1 cellular context compared by ENCODE assay signal in the genomic region with DNA sequence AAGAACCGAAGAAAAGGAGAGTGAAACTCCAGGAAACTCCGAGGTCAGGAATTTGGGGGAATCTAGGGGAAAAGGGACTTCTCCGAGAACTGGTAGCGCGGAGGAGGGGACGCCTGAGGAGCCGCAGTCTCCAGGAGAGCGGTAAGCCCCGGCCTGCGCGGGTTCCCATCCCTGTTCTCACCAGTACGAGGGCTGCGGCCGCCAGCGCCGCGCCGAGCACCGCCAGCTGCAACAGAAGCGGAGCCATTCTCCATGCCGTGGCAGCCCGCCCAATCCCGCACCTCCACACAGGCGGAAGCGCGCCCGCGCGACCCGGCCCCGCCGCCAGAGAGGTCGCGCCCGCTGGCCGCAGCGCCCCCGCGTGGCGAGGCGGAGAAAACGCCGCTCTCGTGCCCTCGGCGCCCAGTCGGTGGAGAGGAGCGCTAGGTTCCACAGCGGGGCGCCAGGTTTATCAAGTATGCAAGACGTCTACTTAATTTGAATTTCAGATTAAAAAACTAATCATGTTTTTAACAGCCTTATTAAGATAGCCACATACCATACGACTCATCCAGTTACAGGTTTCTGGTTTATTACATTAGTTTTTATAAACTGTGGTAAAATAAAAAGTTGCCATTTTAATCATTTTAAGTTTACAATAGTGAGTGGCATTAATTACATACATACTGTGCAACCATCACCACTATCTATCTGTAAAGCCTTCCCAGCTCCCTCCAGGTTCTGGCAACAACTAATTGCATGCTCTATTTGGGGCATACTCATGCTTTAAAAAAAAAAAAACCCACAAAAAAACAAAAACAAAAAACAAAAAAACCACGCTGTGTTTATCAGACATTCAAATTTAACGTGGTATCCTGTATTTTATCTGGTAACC.
TF ChIP-seq lines count a peak whose summit lies in the region.

A gene with protein sequence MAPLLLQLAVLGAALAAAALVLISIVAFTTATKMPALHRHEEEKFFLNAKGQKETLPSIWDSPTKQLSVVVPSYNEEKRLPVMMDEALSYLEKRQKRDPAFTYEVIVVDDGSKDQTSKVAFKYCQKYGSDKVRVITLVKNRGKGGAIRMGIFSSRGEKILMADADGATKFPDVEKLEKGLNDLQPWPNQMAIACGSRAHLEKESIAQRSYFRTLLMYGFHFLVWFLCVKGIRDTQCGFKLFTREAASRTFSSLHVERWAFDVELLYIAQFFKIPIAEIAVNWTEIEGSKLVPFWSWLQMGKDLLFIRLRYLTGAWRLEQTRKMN (minus strand): TSS at position 287 of the 874 bp plus-strand sequence. CDS start 40 bp downstream, at position 247.

TF ChIP-seq in HEK293, 187 proteins besides CTCF, POLR2A, EP300 and RAD21 (continued from another document):
- TF ChIP-seq, protein P1, sequence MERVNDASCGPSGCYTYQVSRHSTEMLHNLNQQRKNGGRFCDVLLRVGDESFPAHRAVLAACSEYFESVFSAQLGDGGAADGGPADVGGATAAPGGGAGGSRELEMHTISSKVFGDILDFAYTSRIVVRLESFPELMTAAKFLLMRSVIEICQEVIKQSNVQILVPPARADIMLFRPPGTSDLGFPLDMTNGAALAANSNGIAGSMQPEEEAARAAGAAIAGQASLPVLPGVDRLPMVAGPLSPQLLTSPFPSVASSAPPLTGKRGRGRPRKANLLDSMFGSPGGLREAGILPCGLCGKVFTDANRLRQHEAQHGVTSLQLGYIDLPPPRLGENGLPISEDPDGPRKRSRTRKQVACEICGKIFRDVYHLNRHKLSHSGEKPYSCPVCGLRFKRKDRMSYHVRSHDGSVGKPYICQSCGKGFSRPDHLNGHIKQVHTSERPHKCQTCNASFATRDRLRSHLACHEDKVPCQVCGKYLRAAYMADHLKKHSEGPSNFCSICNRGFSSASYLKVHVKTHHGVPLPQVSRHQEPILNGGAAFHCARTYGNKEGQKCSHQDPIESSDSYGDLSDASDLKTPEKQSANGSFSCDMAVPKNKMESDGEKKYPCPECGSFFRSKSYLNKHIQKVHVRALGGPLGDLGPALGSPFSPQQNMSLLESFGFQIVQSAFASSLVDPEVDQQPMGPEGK (tag by site-specific recombination; IDR thresholded peaks at IDR 0.05) = no peak
- TF ChIP-seq ZNF561 (tag by site-specific recombination; IDR thresholded peaks at IDR 0.05; ENCODE audit: borderline replicate concordance) (peak; percentile 96; the same call in 1 of the 2 replicates), ZNF184 (tag by site-specific recombination; IDR thresholded peaks at IDR 0.05) (peak; percentile 68), IKZF3 (tag by site-specific recombination; IDR thresholded peaks at IDR 0.05) (peak; percentile 66; the same call in 1 of the 2 replicates), ZBTB1 (tag by site-specific recombination; IDR thresholded peaks at IDR 0.05) (0 out of 2 replicates have a peak, but pooled peaks have one; percentile 19), KLF10 (tag by site-specific recombination; IDR thresholded peaks at IDR 0.05) (0 out of 2 replicates have a peak, but pooled peaks have one; percentile 65), ZSCAN30 (tag by site-specific recombination; IDR thresholded peaks at IDR 0.05) (peak; percentile 96), KLF9 (tag by site-specific recombination; IDR thresholded peaks at IDR 0.05; ENCODE audit: low read depth) (0 out of 2 replicates have a peak, but pooled peaks have one; percentile 22), SP2 (tag by site-specific recombination; IDR thresholded peaks at IDR 0.05) (peak; percentile 43), ZNF660 (tag by site-specific recombination; IDR thresholded peaks at IDR 0.05) (peak; percentile 98), ZNF677 (tag by site-specific recombination; IDR thresholded peaks at IDR 0.05) (peak; percentile 14; the same call in 1 of the 2 replicates), ZBTB8A (tag by site-specific recombination; IDR thresholded peaks at IDR 0.05) (peak; percentile 44; the same call in 1 of the 2 replicates), ZNF837 (tag by site-specific recombination; IDR thresholded peaks at IDR 0.05) (no peak), YY1 (tag by site-specific recombination; IDR thresholded peaks at IDR 0.05) (peak; percentile 77; the same call in 1 of the 2 replicates), ZIC2 (tag by site-specific recombination; IDR thresholded peaks at IDR 0.05) (0 out of 2 replicates have a peak, but pooled peaks have one; percentile 7), ZNF114 (tag by site-specific recombination; IDR thresholded peaks at IDR 0.05) (no peak), BCL11B (tag by site-specific recombination; IDR thresholded peaks at IDR 0.05; ENCODE audit: low read depth) (0 out of 2 replicates have a peak, but pooled peaks have one; percentile 29)
- TF ChIP-seq, protein P2, sequence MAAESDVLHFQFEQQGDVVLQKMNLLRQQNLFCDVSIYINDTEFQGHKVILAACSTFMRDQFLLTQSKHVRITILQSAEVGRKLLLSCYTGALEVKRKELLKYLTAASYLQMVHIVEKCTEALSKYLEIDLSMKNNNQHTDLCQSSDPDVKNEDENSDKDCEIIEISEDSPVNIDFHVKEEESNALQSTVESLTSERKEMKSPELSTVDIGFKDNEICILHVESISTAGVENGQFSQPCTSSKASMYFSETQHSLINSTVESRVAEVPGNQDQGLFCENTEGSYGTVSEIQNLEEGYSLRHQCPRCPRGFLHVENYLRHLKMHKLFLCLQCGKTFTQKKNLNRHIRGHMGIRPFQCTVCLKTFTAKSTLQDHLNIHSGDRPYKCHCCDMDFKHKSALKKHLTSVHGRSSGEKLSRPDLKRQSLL (tag by site-specific recombination; IDR thresholded peaks at IDR 0.05) = peak; percentile 31; the same call in 1 of the 2 replicates
- TF ChIP-seq, protein P3, sequence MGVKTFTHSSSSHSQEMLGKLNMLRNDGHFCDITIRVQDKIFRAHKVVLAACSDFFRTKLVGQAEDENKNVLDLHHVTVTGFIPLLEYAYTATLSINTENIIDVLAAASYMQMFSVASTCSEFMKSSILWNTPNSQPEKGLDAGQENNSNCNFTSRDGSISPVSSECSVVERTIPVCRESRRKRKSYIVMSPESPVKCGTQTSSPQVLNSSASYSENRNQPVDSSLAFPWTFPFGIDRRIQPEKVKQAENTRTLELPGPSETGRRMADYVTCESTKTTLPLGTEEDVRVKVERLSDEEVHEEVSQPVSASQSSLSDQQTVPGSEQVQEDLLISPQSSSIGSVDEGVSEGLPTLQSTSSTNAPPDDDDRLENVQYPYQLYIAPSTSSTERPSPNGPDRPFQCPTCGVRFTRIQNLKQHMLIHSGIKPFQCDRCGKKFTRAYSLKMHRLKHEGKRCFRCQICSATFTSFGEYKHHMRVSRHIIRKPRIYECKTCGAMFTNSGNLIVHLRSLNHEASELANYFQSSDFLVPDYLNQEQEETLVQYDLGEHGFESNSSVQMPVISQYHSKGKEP (tag by site-specific recombination; IDR thresholded peaks at IDR 0.05) = peak; percentile 77
- TF ChIP-seq, protein P4, sequence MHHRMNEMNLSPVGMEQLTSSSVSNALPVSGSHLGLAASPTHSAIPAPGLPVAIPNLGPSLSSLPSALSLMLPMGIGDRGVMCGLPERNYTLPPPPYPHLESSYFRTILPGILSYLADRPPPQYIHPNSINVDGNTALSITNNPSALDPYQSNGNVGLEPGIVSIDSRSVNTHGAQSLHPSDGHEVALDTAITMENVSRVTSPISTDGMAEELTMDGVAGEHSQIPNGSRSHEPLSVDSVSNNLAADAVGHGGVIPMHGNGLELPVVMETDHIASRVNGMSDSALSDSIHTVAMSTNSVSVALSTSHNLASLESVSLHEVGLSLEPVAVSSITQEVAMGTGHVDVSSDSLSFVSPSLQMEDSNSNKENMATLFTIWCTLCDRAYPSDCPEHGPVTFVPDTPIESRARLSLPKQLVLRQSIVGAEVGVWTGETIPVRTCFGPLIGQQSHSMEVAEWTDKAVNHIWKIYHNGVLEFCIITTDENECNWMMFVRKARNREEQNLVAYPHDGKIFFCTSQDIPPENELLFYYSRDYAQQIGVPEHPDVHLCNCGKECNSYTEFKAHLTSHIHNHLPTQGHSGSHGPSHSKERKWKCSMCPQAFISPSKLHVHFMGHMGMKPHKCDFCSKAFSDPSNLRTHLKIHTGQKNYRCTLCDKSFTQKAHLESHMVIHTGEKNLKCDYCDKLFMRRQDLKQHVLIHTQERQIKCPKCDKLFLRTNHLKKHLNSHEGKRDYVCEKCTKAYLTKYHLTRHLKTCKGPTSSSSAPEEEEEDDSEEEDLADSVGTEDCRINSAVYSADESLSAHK (tag by site-specific recombination; IDR thresholded peaks at IDR 0.05) = no peak
- TF ChIP-seq, protein P5, sequence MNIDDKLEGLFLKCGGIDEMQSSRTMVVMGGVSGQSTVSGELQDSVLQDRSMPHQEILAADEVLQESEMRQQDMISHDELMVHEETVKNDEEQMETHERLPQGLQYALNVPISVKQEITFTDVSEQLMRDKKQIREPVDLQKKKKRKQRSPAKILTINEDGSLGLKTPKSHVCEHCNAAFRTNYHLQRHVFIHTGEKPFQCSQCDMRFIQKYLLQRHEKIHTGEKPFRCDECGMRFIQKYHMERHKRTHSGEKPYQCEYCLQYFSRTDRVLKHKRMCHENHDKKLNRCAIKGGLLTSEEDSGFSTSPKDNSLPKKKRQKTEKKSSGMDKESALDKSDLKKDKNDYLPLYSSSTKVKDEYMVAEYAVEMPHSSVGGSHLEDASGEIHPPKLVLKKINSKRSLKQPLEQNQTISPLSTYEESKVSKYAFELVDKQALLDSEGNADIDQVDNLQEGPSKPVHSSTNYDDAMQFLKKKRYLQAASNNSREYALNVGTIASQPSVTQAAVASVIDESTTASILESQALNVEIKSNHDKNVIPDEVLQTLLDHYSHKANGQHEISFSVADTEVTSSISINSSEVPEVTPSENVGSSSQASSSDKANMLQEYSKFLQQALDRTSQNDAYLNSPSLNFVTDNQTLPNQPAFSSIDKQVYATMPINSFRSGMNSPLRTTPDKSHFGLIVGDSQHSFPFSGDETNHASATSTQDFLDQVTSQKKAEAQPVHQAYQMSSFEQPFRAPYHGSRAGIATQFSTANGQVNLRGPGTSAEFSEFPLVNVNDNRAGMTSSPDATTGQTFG (tag by site-specific recombination; IDR thresholded peaks at IDR 0.05; ENCODE audit: borderline replicate concordance) = no peak
- TF ChIP-seq, protein P6, sequence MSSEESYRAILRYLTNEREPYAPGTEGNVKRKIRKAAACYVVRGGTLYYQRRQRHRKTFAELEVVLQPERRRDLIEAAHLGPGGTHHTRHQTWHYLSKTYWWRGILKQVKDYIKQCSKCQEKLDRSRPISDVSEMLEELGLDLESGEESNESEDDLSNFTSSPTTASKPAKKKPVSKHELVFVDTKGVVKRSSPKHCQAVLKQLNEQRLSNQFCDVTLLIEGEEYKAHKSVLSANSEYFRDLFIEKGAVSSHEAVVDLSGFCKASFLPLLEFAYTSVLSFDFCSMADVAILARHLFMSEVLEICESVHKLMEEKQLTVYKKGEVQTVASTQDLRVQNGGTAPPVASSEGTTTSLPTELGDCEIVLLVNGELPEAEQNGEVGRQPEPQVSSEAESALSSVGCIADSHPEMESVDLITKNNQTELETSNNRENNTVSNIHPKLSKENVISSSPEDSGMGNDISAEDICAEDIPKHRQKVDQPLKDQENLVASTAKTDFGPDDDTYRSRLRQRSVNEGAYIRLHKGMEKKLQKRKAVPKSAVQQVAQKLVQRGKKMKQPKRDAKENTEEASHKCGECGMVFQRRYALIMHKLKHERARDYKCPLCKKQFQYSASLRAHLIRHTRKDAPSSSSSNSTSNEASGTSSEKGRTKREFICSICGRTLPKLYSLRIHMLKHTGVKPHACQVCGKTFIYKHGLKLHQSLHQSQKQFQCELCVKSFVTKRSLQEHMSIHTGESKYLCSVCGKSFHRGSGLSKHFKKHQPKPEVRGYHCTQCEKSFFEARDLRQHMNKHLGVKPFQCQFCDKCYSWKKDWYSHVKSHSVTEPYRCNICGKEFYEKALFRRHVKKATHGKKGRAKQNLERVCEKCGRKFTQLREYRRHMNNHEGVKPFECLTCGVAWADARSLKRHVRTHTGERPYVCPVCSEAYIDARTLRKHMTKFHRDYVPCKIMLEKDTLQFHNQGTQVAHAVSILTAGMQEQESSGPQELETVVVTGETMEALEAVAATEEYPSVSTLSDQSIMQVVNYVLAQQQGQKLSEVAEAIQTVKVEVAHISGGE (tag by site-specific recombination; conservative IDR thresholded peaks at IDR 0.05; ENCODE audit: low read depth) = peak; percentile 44; the same call in 1 of the 2 replicates
- TF ChIP-seq, protein P7, sequence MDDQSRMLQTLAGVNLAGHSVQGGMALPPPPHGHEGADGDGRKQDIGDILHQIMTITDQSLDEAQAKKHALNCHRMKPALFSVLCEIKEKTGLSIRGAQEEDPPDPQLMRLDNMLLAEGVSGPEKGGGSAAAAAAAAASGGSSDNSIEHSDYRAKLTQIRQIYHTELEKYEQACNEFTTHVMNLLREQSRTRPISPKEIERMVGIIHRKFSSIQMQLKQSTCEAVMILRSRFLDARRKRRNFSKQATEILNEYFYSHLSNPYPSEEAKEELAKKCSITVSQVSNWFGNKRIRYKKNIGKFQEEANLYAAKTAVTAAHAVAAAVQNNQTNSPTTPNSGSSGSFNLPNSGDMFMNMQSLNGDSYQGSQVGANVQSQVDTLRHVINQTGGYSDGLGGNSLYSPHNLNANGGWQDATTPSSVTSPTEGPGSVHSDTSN (CRISPR knock-in tag; IDR thresholded peaks at IDR 0.05) = 0 out of 2 replicates have a peak, but pooled peaks have one; percentile 63
TF ChIP-seq in HEK293: peak in this region for 24.
